In genomic region chr1:238658766-238659165, GRCh38 we compare ENCODE assay signal across 1 cellular context.
TF ChIP-seq lines count a peak whose summit lies in the region.

No MANE protein-coding gene starts in this region.

TF ChIP-seq in IMR-90, 13 proteins besides CTCF, POLR2A, EP300 and RAD21:
- no peak for TF ChIP-seq USF2 (IDR thresholded peaks at IDR 0.05; ENCODE audit: low read depth, low read length)
- TF ChIP-seq RFX5 (IDR thresholded peaks at IDR 0.05; ENCODE audit: low read depth, low read length): no peak
- no peak for TF ChIP-seq SMC3 (IDR thresholded peaks at IDR 0.05; ENCODE audit: low read depth, low read length)
- no peak for TF ChIP-seq RCOR1 (IDR thresholded peaks at IDR 0.05; ENCODE audit: insufficient replicate concordance, low read length)
- no peak for TF ChIP-seq FOS (IDR thresholded peaks at IDR 0.05; ENCODE audit: low read depth, low read length)
- peak; percentile 26; the same call in 1 of the 2 replicates for TF ChIP-seq CEBPB (IDR thresholded peaks at IDR 0.05; ENCODE audit: low read depth, low read length)
- no peak for TF ChIP-seq CHD1 (IDR thresholded peaks at IDR 0.05; ENCODE audit: low read depth, low read length)
- TF ChIP-seq MXI1 (IDR thresholded peaks at IDR 0.05; ENCODE audit: borderline replicate concordance, low read depth, low read length): no peak
TF ChIP-seq in IMR-90: peak in this region for 1.
